ENCODE assay signal across 8 cellular contexts in the genomic region with DNA sequence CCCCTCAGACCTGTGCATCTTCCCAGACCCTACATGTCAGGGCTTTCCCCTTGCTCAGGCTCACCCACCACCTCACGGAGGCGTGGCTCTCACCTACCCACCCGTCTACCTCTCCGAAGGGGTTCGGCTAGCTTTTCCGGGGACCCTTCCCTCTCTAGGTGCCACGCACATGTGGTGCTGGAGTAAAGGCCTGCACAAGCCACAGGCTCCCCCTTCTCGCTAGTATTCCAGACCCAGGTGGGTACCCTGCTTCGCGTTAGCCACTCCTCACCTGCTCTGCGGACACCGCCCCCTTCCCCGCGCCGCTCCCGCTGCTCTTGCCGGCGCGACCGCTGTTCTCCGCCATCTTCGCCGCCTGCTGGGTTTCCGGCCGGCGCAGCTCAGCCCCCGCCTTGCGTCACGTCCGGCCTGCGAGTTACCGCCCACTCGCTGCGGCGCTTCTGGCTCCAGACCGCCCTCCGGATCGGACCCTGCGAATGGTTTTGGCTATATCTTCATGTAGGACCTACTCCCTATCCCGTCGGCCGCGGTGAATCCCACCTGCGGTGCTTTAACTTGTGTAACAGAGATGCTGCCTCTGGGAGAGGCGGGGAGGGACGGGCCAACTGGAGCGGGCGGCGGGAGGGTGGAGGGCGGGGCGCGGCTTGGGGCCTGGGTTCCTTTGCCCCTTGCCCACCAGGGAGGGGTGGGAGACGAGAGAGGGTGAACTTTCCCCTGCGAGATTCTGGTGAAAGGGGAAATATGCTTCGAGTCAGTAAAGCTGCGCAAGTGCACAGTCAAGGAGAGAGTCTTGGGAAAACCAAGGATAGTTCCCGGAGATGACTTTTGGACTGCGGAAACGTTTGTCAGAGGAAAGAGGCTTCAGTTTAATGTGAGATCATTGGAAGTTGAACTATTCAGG. TPM values are rescaled to one million over a fixed set of nuclear protein-coding genes. Genes with fewer than 3 reads are reported as not detected.
DNase-seq lines count a peak whose midpoint lies in the region; ATAC-seq and TF ChIP-seq lines count a peak whose summit lies in the region.

A gene with protein sequence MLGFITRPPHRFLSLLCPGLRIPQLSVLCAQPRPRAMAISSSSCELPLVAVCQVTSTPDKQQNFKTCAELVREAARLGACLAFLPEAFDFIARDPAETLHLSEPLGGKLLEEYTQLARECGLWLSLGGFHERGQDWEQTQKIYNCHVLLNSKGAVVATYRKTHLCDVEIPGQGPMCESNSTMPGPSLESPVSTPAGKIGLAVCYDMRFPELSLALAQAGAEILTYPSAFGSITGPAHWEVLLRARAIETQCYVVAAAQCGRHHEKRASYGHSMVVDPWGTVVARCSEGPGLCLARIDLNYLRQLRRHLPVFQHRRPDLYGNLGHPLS (plus strand): TSS at position 425 of the 901 bp plus-strand sequence. CDS start 72 bp downstream, at position 497.
A gene with protein sequence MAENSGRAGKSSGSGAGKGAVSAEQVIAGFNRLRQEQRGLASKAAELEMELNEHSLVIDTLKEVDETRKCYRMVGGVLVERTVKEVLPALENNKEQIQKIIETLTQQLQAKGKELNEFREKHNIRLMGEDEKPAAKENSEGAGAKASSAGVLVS (minus strand): TSS at position 357 of the 901 bp plus-strand sequence. CDS start 11 bp downstream, at position 346.

- TF ChIP-seq EP300 in stomach (IDR thresholded peaks at IDR 0.05) = no peak

- H3K9ac ChIP-seq in ES-I3 (ENCODE audit: low read depth, low read length) = peak within 1 kb of the TSS; percentile 80

- in situ Hi-C loops in SK-MEL-5 (cut with HindIII; ENCODE audit: low pct_unique_long_range_greater_than_20kb, low sequenced_read_pairs) = no loop called here

- ATAC-seq in foreskin keratinocyte = peak; percentile 64

- peak within 1 kb of the TSS; percentile 91 for H3K4me3 ChIP-seq in H7 (ENCODE audit: insufficient read depth, low read depth, low read length)
- peak within 1 kb of the TSS; percentile 75 to 100 (median 97) for H3K4me3 ChIP-seq in stomach

- no peak for TF ChIP-seq CTCF in foreskin keratinocyte (conservative IDR thresholded peaks at IDR 0.05)
- no peak for TF ChIP-seq CTCF in neural crest cell (conservative IDR thresholded peaks at IDR 0.05)
- no peak for TF ChIP-seq CTCF in stomach (IDR thresholded peaks at IDR 0.05)

- peak within 1 kb of the TSS; percentile 95 for H3K27ac Mint-ChIP-seq in neural crest cell (ENCODE audit: unreplicated experiment)

- H3K9me3 ChIP-seq in ES-I3 (ENCODE audit: control insufficient read depth, insufficient read depth, low read length) = no peaks in the 10 kb centered on the region
- no peaks in the 10 kb centered on the region for H3K9me3 ChIP-seq in stomach

- H3K9me3 Mint-ChIP-seq in neural crest cell = no peaks in the 10 kb centered on the region

- H3K4me1 ChIP-seq in ES-I3 (ENCODE audit: insufficient read depth, low read length) (peaks cover 12% of the 10 kb centered on the region), foreskin keratinocyte (peaks cover 21% of the 10 kb centered on the region), stomach (peaks cover 45 to 84% (median 63%) of the 10 kb centered on the region in 4 donors)

- H3K36me3 Mint-ChIP-seq in neural crest cell (ENCODE audit: low read depth) = peaks cover 8% of the 10 kb centered on the region

- H3K27ac ChIP-seq in foreskin keratinocyte = peak within 1 kb of the TSS; percentile 90
- H3K27ac ChIP-seq in stomach = peak within 1 kb of the TSS; percentile 90 to 98 (median 96)

- H3K27me3 ChIP-seq in H7 (ENCODE audit: control insufficient read depth, insufficient read depth, low read length) = no peaks in the 10 kb centered on the region
- H3K27me3 ChIP-seq in foreskin keratinocyte = no peaks in the 10 kb centered on the region
- no peaks in the 10 kb centered on the region for H3K27me3 ChIP-seq in stomach

- peaks cover 26% of the 10 kb centered on the region for H3K36me3 ChIP-seq in ES-I3 (ENCODE audit: insufficient read depth, low read length)
- H3K36me3 ChIP-seq in H7 (replicated peaks; ENCODE audit: control insufficient read depth, insufficient read depth, low read length) = peaks cover 27% of the 10 kb centered on the region
- H3K36me3 ChIP-seq in stomach = peaks cover 30 to 38% (median 34%) of the 10 kb centered on the region in 4 donors

- intact Hi-C loops in stomach (cut with DNase I; ENCODE audit: low total_unique reads) = no loop called here

- H3K4me3 Mint-ChIP-seq in neural crest cell = peak within 1 kb of the TSS; percentile 98

- 0 to 1% (median 1%) methylated on average over 54 to 59 of the region's 59 CpGs for WGBS in stomach, 5 donors

- DNase-seq in H7 = peak; percentile 96
- peak; percentile 81 for DNase-seq in M059J (ENCODE audit: low read depth)
- peak; percentile 75 for DNase-seq in SK-MEL-5 (ENCODE audit: low read depth, low spot score)
- DNase-seq in activated naive CD4-positive, alpha-beta T cell (lab: John Stamatoyannopoulos, UW) = peak; percentile 59 to 77 (median 64)
- peak; percentile 58 to 72 for DNase-seq in foreskin keratinocyte
- peak; percentile 74 for DNase-seq in neural crest cell (ENCODE audit: low read depth, low spot score)
- DNase-seq in stomach = peak; percentile 86

- H3K4me1 Mint-ChIP-seq in neural crest cell = peaks cover 37% of the 10 kb centered on the region

- TF ChIP-seq POLR2A in stomach (IDR thresholded peaks at IDR 0.05) = peak in 2 of 4 donors; percentile 56 to 73

- H3K27me3 Mint-ChIP-seq in neural crest cell (ENCODE audit: low read depth) = no peaks in the 10 kb centered on the region

RNA-seq across cellular contexts. Expression of the first gene that starts in this region (rescaled TPM):
- 75.9 and 81.5 TPM in 2 replicates for total RNA-seq in H7 (2014; rRNA removed; shearing (Covaris generic))
- total RNA-seq in M059J (2014; rRNA removed; shearing (Covaris generic)) = 24.5 and 31.5 TPM in 2 replicates
- total RNA-seq in SK-MEL-5 (2014; rRNA removed; shearing (Covaris generic)) = 23.5 and 27.2 TPM in 2 replicates
- polyA plus RNA-seq in SK-MEL-5 (2015; cell fraction: cytosol; rRNA removed) = 27.9 and 28.7 TPM in 2 replicates
- polyA plus RNA-seq in SK-MEL-5 (2015; cell fraction: nucleus; rRNA removed) = 345 and 405 TPM in 2 replicates
- total RNA-seq in foreskin keratinocyte (40.5 and 45.9 TPM in 2 replicates), neural crest cell (48.6 and 53.9 TPM in 2 replicates), stomach (10 to 100 TPM in 4 of 5 donors, 1 to 10 TPM in 1; 8.8 to 77.9 (median 20.9) TPM)
- polyA plus RNA-seq in foreskin keratinocyte (46.1 and 46.3 TPM in 2 replicates), stomach (10 to 100 TPM; 20.0 to 34.2 (median 27.3) TPM)

RNA-seq across cellular contexts. Expression of the second gene that starts in this region (rescaled TPM):
- 46.8 and 60.6 TPM in 2 replicates for total RNA-seq in H7 (2014; rRNA removed; shearing (Covaris generic))
- total RNA-seq in M059J (2014; rRNA removed; shearing (Covaris generic)) = 105 and 111 TPM in 2 replicates
- total RNA-seq in SK-MEL-5 (2014; rRNA removed; shearing (Covaris generic)) = 84.1 and 92.3 TPM in 2 replicates
- polyA plus RNA-seq in SK-MEL-5 (2015; cell fraction: cytosol; rRNA removed) = 120 and 182 TPM in 2 replicates
- 8.8 and 18.9 TPM in 2 replicates for polyA plus RNA-seq in SK-MEL-5 (2015; cell fraction: nucleus; rRNA removed)
- total RNA-seq in foreskin keratinocyte = 105 and 127 TPM in 2 replicates
- polyA plus RNA-seq in foreskin keratinocyte = 251 and 255 TPM in 2 replicates
- 90.0 and 99.5 TPM in 2 replicates for total RNA-seq in neural crest cell
- total RNA-seq in stomach = 10 to 100 TPM in 3 of 5 donors, not detected in 2; 11.6 to 21.3 (median 19.3) TPM
- 100 to 1,000 TPM in 2 of 3 donors, 10 to 100 TPM in 1; 97.5 to 166 (median 122) TPM for polyA plus RNA-seq in stomach

Comparison
In these comparisons a context has a peak if more than half of its experiments do, and no peak if none do; other contexts are left out.
1. Peak in every context shown above with its lines: DNase-seq, ATAC-seq, H3K4me3 ChIP-seq and H3K27ac ChIP-seq.